In the genomic region with DNA sequence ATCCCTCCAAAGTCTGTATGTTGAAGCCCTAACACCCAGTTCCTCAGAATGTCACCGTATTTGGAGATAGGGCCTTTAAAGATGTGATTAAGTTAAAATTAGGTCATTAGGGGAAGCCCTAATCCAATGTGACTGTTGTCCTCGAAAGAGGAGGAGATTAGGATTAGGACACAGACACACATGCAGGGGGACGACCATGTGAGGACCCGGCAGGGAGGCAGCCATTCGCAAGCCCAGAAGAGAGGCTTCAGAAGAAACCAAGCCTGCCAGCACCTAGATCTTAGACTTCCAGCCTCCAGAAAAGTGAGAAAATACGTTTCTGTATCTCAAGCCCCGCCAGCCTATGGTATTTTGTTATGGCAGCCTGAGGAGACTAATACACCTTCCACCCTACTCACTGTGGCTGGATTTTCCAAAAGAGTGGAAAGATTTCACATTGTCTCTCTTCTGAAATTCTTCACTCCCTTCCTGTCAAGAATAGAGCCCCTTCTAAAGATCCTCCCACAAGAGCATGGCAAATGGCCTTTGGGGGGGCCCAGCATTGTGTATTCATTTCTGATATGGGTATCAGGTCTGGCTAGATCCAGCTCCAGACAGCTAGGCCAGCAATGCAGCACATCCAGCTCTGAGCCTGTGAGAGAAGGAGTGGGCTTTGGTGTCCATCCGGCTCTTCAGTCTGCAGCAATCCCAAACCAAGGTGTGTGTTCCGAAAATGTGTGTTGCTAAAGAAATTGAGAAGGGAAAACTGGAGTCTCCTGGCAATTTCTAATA, we compare ENCODE assay signal across 1 cellular context.
TF ChIP-seq lines count a peak whose summit lies in the region.

No MANE protein-coding gene starts in this region.

TF ChIP-seq in IMR-90, 13 proteins besides CTCF, POLR2A, EP300 and RAD21:
- TF ChIP-seq BHLHE40 (IDR thresholded peaks at IDR 0.05; ENCODE audit: low read depth, low read length) = no peak
- no peak for TF ChIP-seq CHD1 (IDR thresholded peaks at IDR 0.05; ENCODE audit: low read depth, low read length)
- TF ChIP-seq MAFK (IDR thresholded peaks at IDR 0.05; ENCODE audit: low read depth, low read length) = no peak
- TF ChIP-seq NFE2L2 (IDR thresholded peaks at IDR 0.05; ENCODE audit: low read depth, low read length) = no peak
- TF ChIP-seq RFX5 (IDR thresholded peaks at IDR 0.05; ENCODE audit: low read depth, low read length) = no peak
- no peak for TF ChIP-seq USF2 (IDR thresholded peaks at IDR 0.05; ENCODE audit: low read depth, low read length)
- TF ChIP-seq, protein P1, sequence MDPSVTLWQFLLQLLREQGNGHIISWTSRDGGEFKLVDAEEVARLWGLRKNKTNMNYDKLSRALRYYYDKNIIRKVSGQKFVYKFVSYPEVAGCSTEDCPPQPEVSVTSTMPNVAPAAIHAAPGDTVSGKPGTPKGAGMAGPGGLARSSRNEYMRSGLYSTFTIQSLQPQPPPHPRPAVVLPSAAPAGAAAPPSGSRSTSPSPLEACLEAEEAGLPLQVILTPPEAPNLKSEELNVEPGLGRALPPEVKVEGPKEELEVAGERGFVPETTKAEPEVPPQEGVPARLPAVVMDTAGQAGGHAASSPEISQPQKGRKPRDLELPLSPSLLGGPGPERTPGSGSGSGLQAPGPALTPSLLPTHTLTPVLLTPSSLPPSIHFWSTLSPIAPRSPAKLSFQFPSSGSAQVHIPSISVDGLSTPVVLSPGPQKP (IDR thresholded peaks at IDR 0.05; ENCODE audit: borderline replicate concordance, low read depth, low read length) = no peak
- no peak for TF ChIP-seq SMC3 (IDR thresholded peaks at IDR 0.05; ENCODE audit: low read depth, low read length)
- TF ChIP-seq MAZ (IDR thresholded peaks at IDR 0.05; ENCODE audit: borderline replicate concordance, low read depth, low read length) = no peak
- no peak for TF ChIP-seq RCOR1 (IDR thresholded peaks at IDR 0.05; ENCODE audit: insufficient replicate concordance, low read length)
- no peak for TF ChIP-seq FOS (IDR thresholded peaks at IDR 0.05; ENCODE audit: low read depth, low read length)
- TF ChIP-seq MXI1 (IDR thresholded peaks at IDR 0.05; ENCODE audit: borderline replicate concordance, low read depth, low read length) = no peak
- no peak for TF ChIP-seq CEBPB (IDR thresholded peaks at IDR 0.05; ENCODE audit: low read depth, low read length)
